13 cellular contexts compared by ENCODE assay signal in the genomic region with DNA sequence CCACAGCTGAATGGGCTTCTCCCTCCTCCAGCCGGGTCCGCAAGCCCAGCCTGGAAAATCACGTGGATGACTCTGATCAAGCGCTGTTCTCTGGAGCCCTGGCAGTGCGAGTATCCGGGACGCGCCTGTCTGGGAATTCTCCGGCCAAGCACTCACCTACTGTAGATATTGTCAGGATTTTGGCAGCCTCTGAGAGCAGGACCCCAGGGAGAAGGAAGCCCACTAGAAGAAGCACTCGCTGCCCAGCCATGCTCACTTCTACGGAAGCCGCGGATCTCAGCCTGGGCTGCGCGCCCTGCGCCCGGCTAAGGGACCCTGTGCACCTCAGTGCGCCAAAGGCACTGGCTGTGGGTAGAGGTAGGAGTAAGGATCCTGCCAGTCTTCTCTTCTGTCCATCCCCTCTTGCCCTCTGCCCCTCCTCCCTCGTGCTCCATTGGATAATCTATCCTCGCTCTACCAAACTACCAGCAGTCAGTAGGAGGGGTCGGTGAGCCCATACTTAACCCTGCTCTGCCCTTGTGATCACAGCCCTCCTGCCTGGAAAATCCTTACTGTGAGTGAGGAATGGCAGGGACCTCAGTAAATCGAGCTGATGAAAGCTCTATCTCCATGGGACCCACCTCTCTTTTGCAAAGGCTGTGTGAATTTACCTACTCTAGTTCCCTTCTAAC. TPM values are rescaled to one million over a fixed set of nuclear protein-coding genes. Genes with fewer than 3 reads are reported as not detected.
DNase-seq lines count a peak whose midpoint lies in the region; ATAC-seq and TF ChIP-seq lines count a peak whose summit lies in the region.
"Had no signal": no experiment of that assay in that cellular context is flagged by ENCODE, and none has a peak within 500 bp of the region (broad histone marks: within the 10 kb centered on the region; RNA-seq: fewer than 3 reads in every experiment).

A gene with protein sequence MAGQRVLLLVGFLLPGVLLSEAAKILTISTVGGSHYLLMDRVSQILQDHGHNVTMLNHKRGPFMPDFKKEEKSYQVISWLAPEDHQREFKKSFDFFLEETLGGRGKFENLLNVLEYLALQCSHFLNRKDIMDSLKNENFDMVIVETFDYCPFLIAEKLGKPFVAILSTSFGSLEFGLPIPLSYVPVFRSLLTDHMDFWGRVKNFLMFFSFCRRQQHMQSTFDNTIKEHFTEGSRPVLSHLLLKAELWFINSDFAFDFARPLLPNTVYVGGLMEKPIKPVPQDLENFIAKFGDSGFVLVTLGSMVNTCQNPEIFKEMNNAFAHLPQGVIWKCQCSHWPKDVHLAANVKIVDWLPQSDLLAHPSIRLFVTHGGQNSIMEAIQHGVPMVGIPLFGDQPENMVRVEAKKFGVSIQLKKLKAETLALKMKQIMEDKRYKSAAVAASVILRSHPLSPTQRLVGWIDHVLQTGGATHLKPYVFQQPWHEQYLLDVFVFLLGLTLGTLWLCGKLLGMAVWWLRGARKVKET (minus strand): TSS at position 343 of the 671 bp plus-strand sequence. CDS start 93 bp downstream, at position 250.

- H3K18ac ChIP-seq in neuronal stem cell (ENCODE audit: low read length): peak within 1 kb of the TSS; percentile 86

- H3K4me1 Mint-ChIP-seq in CD14-positive monocyte: peaks cover 24% of the 10 kb centered on the region

- H2BK5ac ChIP-seq in neuronal stem cell (ENCODE audit: low read length): no peak within 1 kb of the TSS

- no peak within 1 kb of the TSS for H3K27ac ChIP-seq in neuronal stem cell (replicated peaks; ENCODE audit: low read length)
- no peak within 1 kb of the TSS for H3K27ac ChIP-seq in vagina

- H2AFZ ChIP-seq in neuronal stem cell (ENCODE audit: low read length): peak within 1 kb of the TSS; percentile 95

- H3K4ac ChIP-seq in neuronal stem cell (ENCODE audit: low read length): no peak within 1 kb of the TSS

- H3K23ac ChIP-seq in neuronal stem cell (ENCODE audit: low read depth, low read length, poor library complexity): no peak within 1 kb of the TSS

- H3K14ac ChIP-seq in neuronal stem cell (ENCODE audit: low read length): no peak within 1 kb of the TSS

- H2BK15ac ChIP-seq in neuronal stem cell (ENCODE audit: low read length): peak within 1 kb of the TSS; percentile 87

- H4K8ac ChIP-seq in neuronal stem cell (ENCODE audit: low read depth, low read length): no peak within 1 kb of the TSS

- no peaks in the 10 kb centered on the region for H3K36me3 ChIP-seq in neuronal stem cell (replicated peaks in 1 of 2; ENCODE audit: control insufficient read depth in 2 of 2, insufficient read depth in 2 of 2, low read length in 2 of 2)
- H3K36me3 ChIP-seq in vagina: no peaks in the 10 kb centered on the region

- H2BK120ac ChIP-seq in neuronal stem cell (ENCODE audit: low read depth, low read length): no peak within 1 kb of the TSS

- H3K36me3 Mint-ChIP-seq in CD14-positive monocyte: no peaks in the 10 kb centered on the region
- H3K36me3 Mint-ChIP-seq: activated naive CD4-positive, alpha-beta T cell treated with anti-CD3 and anti-CD28 coated beads, Interleukin-2, amount 50 U/mL, for 24 hours had no signal

- H3K4me3 ChIP-seq in epithelial cell of proximal tubule (ENCODE audit: low read depth, low read length) (peak within 1 kb of the TSS; percentile 22), neuronal stem cell (ENCODE audit: low read length in 2 of 2) (peak within 1 kb of the TSS; percentile 39 to 77), vagina (no peak within 1 kb of the TSS)

- H2AK5ac ChIP-seq in neuronal stem cell (ENCODE audit: low read depth, low read length): no peak within 1 kb of the TSS

- no peaks in the 10 kb centered on the region for H3K79me1 ChIP-seq in neuronal stem cell (ENCODE audit: low read depth, low read length)

- no peak for DNase-seq in CD14-positive monocyte (ENCODE audit: low spot score)
- peak; percentile 57 to 58 for DNase-seq in Kasumi-1 (lab: John Stamatoyannopoulos, UW)
- no peak for DNase-seq in epithelial cell of proximal tubule (ENCODE audit: low read depth)
- DNase-seq in neuronal stem cell (ENCODE audit: low spot score): peak; percentile 43
- DNase-seq in vagina (ENCODE audit: extremely low spot score in 2 of 2): no peak
- DNase-seq in SIG-M5 (lab: John Stamatoyannopoulos, UW): no peak
- DNase-seq: COR-L47; effector memory CD4-positive, alpha-beta T cell had no signal

- no CpG with 5 or more reads among the region's 22 CpGs for WGBS in neuronal stem cell (ENCODE audit: extremely low coverage in 2 of 2, insufficient read length in 2 of 2, insufficient replicate concordance in 1 of 2), 2 donors

- H3K9me3 ChIP-seq in neuronal stem cell (replicated peaks in 1 of 2; ENCODE audit: control insufficient read depth in 2 of 2, insufficient read depth in 1 of 2, low read depth in 1 of 2, low read length in 2 of 2): no peaks in the 10 kb centered on the region
- H3K9me3 ChIP-seq in vagina: no peaks in the 10 kb centered on the region

- intact Hi-C loops in CD14-positive monocyte (cut with micrococcal nuclease) (no loop called here), vagina (cut with DNase I) (no loop called here)

- H3K27me3 ChIP-seq in neuronal stem cell (ENCODE audit: control insufficient read depth in 3 of 3, insufficient read depth in 3 of 3, low read depth in 1 of 3, low read length in 3 of 3) (peaks cover 0 to 45% (median 0%) of the 10 kb centered on the region in 3 experiments), vagina (no peaks in the 10 kb centered on the region)

- no peak within 1 kb of the TSS for H2BK12ac ChIP-seq in neuronal stem cell (ENCODE audit: low read length)

- TF ChIP-seq CTCF in CD14-positive monocyte (IDR thresholded peaks at IDR 0.05) (no peak), epithelial cell of proximal tubule (conservative IDR thresholded peaks at IDR 0.05; ENCODE audit: low read depth, low read length) (no peak), vagina (IDR thresholded peaks at IDR 0.05) (no peak)

- peak within 1 kb of the TSS in 1 of 7 donors; percentile 73 for H3K27ac Mint-ChIP-seq in CD14-positive monocyte
- H3K27ac Mint-ChIP-seq: activated naive CD4-positive, alpha-beta T cell treated with anti-CD3 and anti-CD28 coated beads, Interleukin-2, amount 50 U/mL, for 24 hours had no signal

- H3K9ac ChIP-seq in neuronal stem cell (ENCODE audit: low read depth, low read length, poor library complexity): peak within 1 kb of the TSS; percentile 45

- no peak within 1 kb of the TSS for H4K91ac ChIP-seq in neuronal stem cell (ENCODE audit: low read depth, low read length, poor library complexity)

- H3K4me1 ChIP-seq in neuronal stem cell (ENCODE audit: control insufficient read depth in 2 of 2, insufficient read depth in 1 of 2, low read depth in 1 of 2, low read length in 2 of 2) (peaks cover 0 to 3% of the 10 kb centered on the region in 2 donors), vagina (peaks cover 6% of the 10 kb centered on the region)

- H3K27me3 Mint-ChIP-seq in CD14-positive monocyte (ENCODE audit: low read depth in 3 of 3): peaks cover 10 to 21% (median 17%) of the 10 kb centered on the region in 3 donors

- H3K4me3 Mint-ChIP-seq in CD14-positive monocyte: peak within 1 kb of the TSS; percentile 66 to 89
- H3K4me3 Mint-ChIP-seq: activated naive CD4-positive, alpha-beta T cell treated with anti-CD3 and anti-CD28 coated beads, Interleukin-2, amount 50 U/mL, for 24 hours had no signal

- H3K9me3 Mint-ChIP-seq in CD14-positive monocyte: peaks cover 0 to 7% (median 0%) of the 10 kb centered on the region in 7 donors
- H3K9me3 Mint-ChIP-seq: activated naive CD4-positive, alpha-beta T cell treated with anti-CD3 and anti-CD28 coated beads, Interleukin-2, amount 50 U/mL, for 24 hours had no signal

- ATAC-seq in GM21723 (IDR thresholded peaks at IDR 0.05; ENCODE audit: unreplicated experiment): no peak
- ATAC-seq in GM19035 (IDR thresholded peaks at IDR 0.05; ENCODE audit: unreplicated experiment): no peak
- ATAC-seq: activated CD4-positive, CD25-positive, alpha-beta regulatory T cell treated with anti-CD3 and anti-CD28 coated beads, Interleukin-2, amount 50 U/mL, for 24 hours had no signal

- H3K4me2 ChIP-seq in neuronal stem cell (ENCODE audit: insufficient read depth, low read length, poor library complexity, severe bottlenecking): peak within 1 kb of the TSS; percentile 92

- TF ChIP-seq POLR2A in vagina (IDR thresholded peaks at IDR 0.05): no peak

RNA-seq across cellular contexts. Expression of the gene that starts here (rescaled TPM):
- not detected for polyA plus RNA-seq in CD14-positive monocyte
- not detected in 2 replicates for total RNA-seq in epithelial cell of proximal tubule
- 4.3 TPM for polyA plus RNA-seq in neuronal stem cell (2013, experiment 1 of 2)
- polyA plus RNA-seq in neuronal stem cell (2013, experiment 2 of 2): 4.0 TPM
- not detected for total RNA-seq in vagina
- total RNA-seq: posterior vena cava had no signal

Comparison
In these comparisons a context has a peak if more than half of its experiments do, and no peak if none do; other contexts are left out.
1. DNase-seq: peak in Kasumi-1 (2 of 2) and neuronal stem cell (single experiment); none in CD14-positive monocyte (single experiment), epithelial cell of proximal tubule (single experiment), vagina (0 of 2) and SIG-M5 (single experiment).
2. H3K4me3 ChIP-seq: peak in epithelial cell of proximal tubule (single experiment) and neuronal stem cell (2 of 2); none in vagina (0 of 2).